21 cellular contexts compared by ENCODE assay signal in the genomic region with DNA sequence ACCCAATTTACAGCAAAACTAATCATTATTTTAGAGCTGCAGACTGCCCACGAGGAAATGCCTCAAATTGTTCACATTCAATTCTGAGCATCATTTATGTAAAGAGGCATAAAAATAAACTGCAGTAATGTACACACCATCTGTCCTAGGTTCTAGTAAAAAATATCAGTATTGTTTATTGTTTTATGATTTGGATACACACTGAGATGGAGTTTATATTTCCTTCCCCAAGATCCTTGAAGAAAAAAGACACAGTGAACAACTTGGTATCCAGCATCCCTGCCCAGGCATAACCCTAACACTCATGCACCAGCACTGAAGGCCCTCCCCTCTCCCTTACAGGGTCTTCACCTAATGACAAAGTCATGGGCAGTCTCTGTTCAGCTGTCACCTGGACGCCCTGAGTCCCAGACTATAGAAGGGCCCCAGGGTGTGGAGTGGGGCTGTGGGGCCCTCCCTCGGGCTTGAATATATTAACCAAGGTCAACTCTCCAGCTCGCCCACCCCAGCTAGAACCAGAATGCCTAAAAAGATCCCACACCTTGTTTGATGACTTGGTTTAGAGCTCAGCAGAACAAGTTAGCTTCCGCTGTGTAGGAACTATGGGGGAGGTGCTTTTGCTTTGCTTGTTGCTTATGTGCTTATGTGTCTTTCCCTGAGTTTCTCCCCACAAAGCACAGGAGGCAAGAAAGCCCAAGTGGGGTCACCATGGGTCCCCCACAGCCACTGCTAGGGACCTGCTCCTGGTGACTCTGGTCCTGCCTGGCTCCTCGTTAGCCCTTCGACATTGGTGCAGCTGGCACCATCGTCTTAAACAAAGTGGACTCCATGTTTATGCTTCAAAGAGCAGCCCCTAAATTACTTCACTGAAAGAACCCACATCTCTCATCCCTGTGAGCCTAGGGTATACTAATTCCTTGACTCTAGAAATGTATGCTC.
A peak's percentile ranks its signal among the peaks of the same experiment; 100 is the strongest.
DNase-seq lines count a peak whose midpoint lies in the region; ATAC-seq and TF ChIP-seq lines count a peak whose summit lies in the region.
"Had no signal": no experiment of that assay in that cellular context is flagged by ENCODE, and none has a peak within 500 bp of the region (broad histone marks: within the 10 kb centered on the region; RNA-seq: fewer than 3 reads in every experiment).

No MANE protein-coding gene starts in this region.

- intact Hi-C loops in left colon (cut with DNase I, micrococcal nuclease) = no loop called here

- 0 out of 2 replicates have a peak overlapping the region, but pooled peaks have one; percentile 41 for H3K27ac Mint-ChIP-seq in WTC11
- H3K27ac Mint-ChIP-seq: CD4-positive, alpha-beta T cell; IgD-negative memory B cell had no signal

- H3K27me3 Mint-ChIP-seq in WTC11 (ENCODE audit: low read depth) = no peaks in the 10 kb centered on the region

- H3K27ac ChIP-seq in coronary artery (peak overlapping the region in 1 of 2 donors; percentile 16), subcutaneous abdominal adipose tissue (ENCODE audit: low read depth, low read length) (peak overlapping the region; percentile 45)
- H3K27ac ChIP-seq: BLaER1, SJSA1 had no signal

- no peaks in the 10 kb centered on the region for H3K9me3 Mint-ChIP-seq in WTC11
- H3K9me3 Mint-ChIP-seq: CD4-positive, alpha-beta T cell; IgD-negative memory B cell had no signal

- DNase-seq in WTC11 (ENCODE audit: low spot score) = no peak
- DNase-seq in coronary artery (ENCODE audit: low spot score) = peak; percentile 57
- DNase-seq in left colon = no peak
- no peak for DNase-seq in EL
- DNase-seq: CD4-positive, alpha-beta T cell; DND-41; NCI-H1105; NCI-H146; NCI-H2029 treated with DMSO at 0.1 percent for 48 hours; NCI-H226; NCI-H510A treated with DMSO at 0.1 percent for 48 hours; NCI-H748 treated with DMSO at 0.1 percent for 48 hours; OCI-M1 had no signal

- H3K36me3 Mint-ChIP-seq in WTC11 = peaks cover 4% of the 10 kb centered on the region
- H3K36me3 Mint-ChIP-seq: IgD-negative memory B cell had no signal

- ATAC-seq in WTC11 (no peak), left colon (peak; percentile 68), HG03097 (IDR thresholded peaks at IDR 0.05; ENCODE audit: low FRiP score, unreplicated experiment) (no peak), GM21390 (IDR thresholded peaks at IDR 0.05; ENCODE audit: unreplicated experiment) (no peak)
- ATAC-seq: HCT116, Right ventricle myocardium inferior had no signal

- H3K4me3 ChIP-seq in coronary artery (no peak overlapping the region), subcutaneous abdominal adipose tissue (ENCODE audit: low read depth in 1 of 5, low read length in 5 of 5) (no peak overlapping the region)
- H3K4me3 ChIP-seq: BLaER1, SJSA1 had no signal

- no peaks in the 10 kb centered on the region for H3K9me3 ChIP-seq in subcutaneous abdominal adipose tissue (ENCODE audit: control insufficient read depth in 5 of 5, low read length in 5 of 5)
- H3K9me3 ChIP-seq: BLaER1, SJSA1 had no signal

- no peak overlapping the region for H3K4me3 Mint-ChIP-seq in WTC11
- H3K4me3 Mint-ChIP-seq: CD4-positive, alpha-beta T cell; IgD-negative memory B cell had no signal

- H3K27me3 ChIP-seq in subcutaneous abdominal adipose tissue (ENCODE audit: control insufficient read depth in 5 of 5, insufficient read depth in 4 of 5, low read length in 5 of 5) = no peaks in the 10 kb centered on the region
- H3K27me3 ChIP-seq: BLaER1, SJSA1 had no signal

- peaks cover under 1% of the 10 kb centered on the region for H3K4me1 Mint-ChIP-seq in WTC11

- TF ChIP-seq CTCF in WTC11 (IDR thresholded peaks at IDR 0.05) (no peak), coronary artery (IDR thresholded peaks at IDR 0.05) (no peak)

- H3K4me1 ChIP-seq in subcutaneous abdominal adipose tissue (ENCODE audit: control insufficient read depth in 5 of 5, insufficient read depth in 5 of 5, low read length in 5 of 5) = peaks cover 0 to 37% (median 15%) of the 10 kb centered on the region in 5 donors
- H3K4me1 ChIP-seq: SJSA1 had no signal

- CTCF ChIA-PET in WTC11 (lab: Charles Lee) = no interaction called here

- POLR2A ChIA-PET in WTC11 (lab: Charles Lee) = no interaction called here

- H3K9ac ChIP-seq in subcutaneous abdominal adipose tissue (ENCODE audit: low read length in 5 of 5) = peak overlapping the region in 1 of 5 donors; percentile 6
- H3K9ac ChIP-seq: BLaER1 had no signal

- peaks cover 36 to 100% (median 84%) of the 10 kb centered on the region in 5 donors for H3K36me3 ChIP-seq in subcutaneous abdominal adipose tissue (ENCODE audit: control insufficient read depth in 5 of 5, insufficient read depth in 5 of 5, low read length in 5 of 5)
- H3K36me3 ChIP-seq: BLaER1 had no signal

TF ChIP-seq in WTC11, 78 proteins besides CTCF, POLR2A, EP300 and RAD21 (continues in another document):
- TF ChIP-seq NR3C1 (CRISPR knock-in tag; conservative IDR thresholded peaks at IDR 0.05; ENCODE audit: low read depth) (no peak), EMX1 (CRISPR knock-in tag; IDR thresholded peaks at IDR 0.05) (no peak), ELF4 (CRISPR knock-in tag; IDR thresholded peaks at IDR 0.05; ENCODE audit: low read depth) (no peak), ZNF396 (CRISPR knock-in tag; IDR thresholded peaks at IDR 0.05; ENCODE audit: borderline replicate concordance) (no peak), HMGA2 (CRISPR knock-in tag; IDR thresholded peaks at IDR 0.05) (no peak), TCF7 (CRISPR knock-in tag; IDR thresholded peaks at IDR 0.05; ENCODE audit: low read depth) (no peak), FOXJ3 (CRISPR knock-in tag; IDR thresholded peaks at IDR 0.05; ENCODE audit: borderline replicate concordance) (no peak), ZNF121 (CRISPR knock-in tag; IDR thresholded peaks at IDR 0.05) (no peak), IRF1 (CRISPR knock-in tag; IDR thresholded peaks at IDR 0.05) (no peak), ZNF281 (CRISPR knock-in tag; IDR thresholded peaks at IDR 0.05) (no peak), JAZF1 (CRISPR knock-in tag; IDR thresholded peaks at IDR 0.05) (no peak), PRRX2 (CRISPR knock-in tag; IDR thresholded peaks at IDR 0.05) (no peak), RORB (CRISPR knock-in tag; IDR thresholded peaks at IDR 0.05) (no peak)
- TF ChIP-seq, protein P1, sequence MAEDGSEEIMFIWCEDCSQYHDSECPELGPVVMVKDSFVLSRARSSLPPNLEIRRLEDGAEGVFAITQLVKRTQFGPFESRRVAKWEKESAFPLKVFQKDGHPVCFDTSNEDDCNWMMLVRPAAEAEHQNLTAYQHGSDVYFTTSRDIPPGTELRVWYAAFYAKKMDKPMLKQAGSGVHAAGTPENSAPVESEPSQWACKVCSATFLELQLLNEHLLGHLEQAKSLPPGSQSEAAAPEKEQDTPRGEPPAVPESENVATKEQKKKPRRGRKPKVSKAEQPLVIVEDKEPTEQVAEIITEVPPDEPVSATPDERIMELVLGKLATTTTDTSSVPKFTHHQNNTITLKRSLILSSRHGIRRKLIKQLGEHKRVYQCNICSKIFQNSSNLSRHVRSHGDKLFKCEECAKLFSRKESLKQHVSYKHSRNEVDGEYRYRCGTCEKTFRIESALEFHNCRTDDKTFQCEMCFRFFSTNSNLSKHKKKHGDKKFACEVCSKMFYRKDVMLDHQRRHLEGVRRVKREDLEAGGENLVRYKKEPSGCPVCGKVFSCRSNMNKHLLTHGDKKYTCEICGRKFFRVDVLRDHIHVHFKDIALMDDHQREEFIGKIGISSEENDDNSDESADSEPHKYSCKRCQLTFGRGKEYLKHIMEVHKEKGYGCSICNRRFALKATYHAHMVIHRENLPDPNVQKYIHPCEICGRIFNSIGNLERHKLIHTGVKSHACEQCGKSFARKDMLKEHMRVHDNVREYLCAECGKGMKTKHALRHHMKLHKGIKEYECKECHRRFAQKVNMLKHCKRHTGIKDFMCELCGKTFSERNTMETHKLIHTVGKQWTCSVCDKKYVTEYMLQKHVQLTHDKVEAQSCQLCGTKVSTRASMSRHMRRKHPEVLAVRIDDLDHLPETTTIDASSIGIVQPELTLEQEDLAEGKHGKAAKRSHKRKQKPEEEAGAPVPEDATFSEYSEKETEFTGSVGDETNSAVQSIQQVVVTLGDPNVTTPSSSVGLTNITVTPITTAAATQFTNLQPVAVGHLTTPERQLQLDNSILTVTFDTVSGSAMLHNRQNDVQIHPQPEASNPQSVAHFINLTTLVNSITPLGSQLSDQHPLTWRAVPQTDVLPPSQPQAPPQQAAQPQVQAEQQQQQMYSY (CRISPR knock-in tag; IDR thresholded peaks at IDR 0.05) = no peak
- TF ChIP-seq, protein P2, sequence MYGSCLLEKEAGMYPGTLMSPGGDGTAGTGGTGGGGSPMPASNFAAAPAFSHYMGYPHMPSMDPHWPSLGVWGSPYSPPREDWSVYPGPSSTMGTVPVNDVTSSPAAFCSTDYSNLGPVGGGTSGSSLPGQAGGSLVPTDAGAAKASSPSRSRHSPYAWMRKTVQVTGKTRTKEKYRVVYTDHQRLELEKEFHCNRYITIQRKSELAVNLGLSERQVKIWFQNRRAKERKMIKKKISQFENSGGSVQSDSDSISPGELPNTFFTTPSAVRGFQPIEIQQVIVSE (CRISPR knock-in tag; IDR thresholded peaks at IDR 0.05; ENCODE audit: borderline replicate concordance) = no peak
